ENCODE assay signal across 23 cellular contexts in the genomic region with DNA sequence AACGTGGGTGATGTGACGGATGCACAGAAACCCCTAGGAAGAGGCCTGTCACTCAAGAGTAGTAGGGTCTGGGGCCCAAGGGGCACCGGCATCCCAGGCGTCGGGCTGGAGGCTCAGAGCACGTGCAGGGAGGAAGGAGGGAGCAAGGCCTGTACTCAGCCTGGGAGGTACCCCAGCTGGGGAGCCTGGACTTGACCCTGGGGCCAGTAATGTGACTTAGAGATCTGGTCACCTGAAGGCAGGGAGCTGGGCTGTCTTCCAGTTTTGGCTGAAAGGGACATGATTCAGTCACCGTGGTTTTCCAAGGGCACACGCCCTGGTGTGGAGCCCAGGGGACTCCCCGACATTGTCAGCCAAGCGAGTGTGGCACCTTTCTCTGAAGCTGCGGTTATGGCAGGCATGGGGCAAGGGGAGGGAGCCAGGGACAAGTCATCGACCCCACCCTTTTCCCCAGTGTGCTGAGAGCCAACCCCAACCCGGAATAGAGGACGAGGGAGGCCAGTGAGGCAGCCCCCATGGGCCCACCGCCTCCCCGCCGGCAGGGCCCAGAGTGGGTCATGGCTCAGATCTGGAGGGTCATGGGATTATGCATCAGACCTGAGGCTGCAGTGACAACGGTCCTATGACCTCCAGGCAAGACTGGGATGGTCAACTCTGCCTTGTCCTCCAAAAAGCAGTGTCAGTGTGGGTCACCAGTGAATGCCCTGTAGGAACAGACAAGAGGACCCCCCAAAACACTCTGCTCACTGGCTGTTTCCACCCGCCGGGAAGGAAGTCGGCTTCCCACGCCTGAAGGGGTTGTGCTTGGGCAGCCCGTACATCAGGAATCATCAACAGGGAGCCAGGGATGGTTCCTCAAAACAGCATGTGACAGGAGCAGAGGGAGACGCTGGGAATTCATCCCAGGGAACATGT. TPM values are rescaled to one million over a fixed set of nuclear protein-coding genes. Genes with fewer than 3 reads are reported as not detected.
A peak's percentile ranks its signal among the peaks of the same experiment; 100 is the strongest.
DNase-seq lines count a peak whose midpoint lies in the region; ATAC-seq, FAIRE-seq and TF ChIP-seq lines count a peak whose summit lies in the region.
"Had no signal": no experiment of that assay in that cellular context is flagged by ENCODE, and none has a peak within 500 bp of the region (broad histone marks: within the 10 kb centered on the region; RNA-seq: fewer than 3 reads in every experiment).

No MANE protein-coding gene starts in this region.

- no peak overlapping the region for H2BK20ac ChIP-seq in H1 (ENCODE audit: low read length)

- H3K36me3 Mint-ChIP-seq in progenitor cell of endocrine pancreas (ENCODE audit: insufficient read depth) = peaks cover 36% of the 10 kb centered on the region
- H3K36me3 Mint-ChIP-seq in HFFc6 (ENCODE audit: low read depth) = peaks cover 67% of the 10 kb centered on the region

- no peak overlapping the region for H3K4me3 ChIP-seq in H1 (ENCODE audit: extremely low read depth in 1 of 4, insufficient read depth in 2 of 4, low read depth in 3 of 4, low read length in 4 of 4)
- H3K4me3 ChIP-seq: GM23338, mucosa of descending colon, tibial nerve had no signal

- no peaks in the 10 kb centered on the region for H3K4me1 Mint-ChIP-seq in progenitor cell of endocrine pancreas (ENCODE audit: low read depth)
- H3K4me1 Mint-ChIP-seq in HFFc6 (ENCODE audit: low read depth) = no peaks in the 10 kb centered on the region
- H3K4me1 Mint-ChIP-seq: activated CD4-positive, alpha-beta T cell treated with anti-CD3 and anti-CD28 coated beads for 36 hours; B cell; stimulated activated naive B cell treated with anti-CD40 and anti-IgM and Interleukin-4, amounts not matched to agents 10 μg/mL and 1 μg/mL and 100 μg/mL, for 72 hours had no signal

- no peak overlapping the region for H3K56ac ChIP-seq in H1 (replicated peaks; ENCODE audit: insufficient read length, low read depth, low read length)

- no peak overlapping the region for H2BK120ac ChIP-seq in H1 (replicated peaks; ENCODE audit: low read depth, low read length)

- H4K8ac ChIP-seq in H1 (ENCODE audit: extremely low read depth, insufficient read depth, low read length) = peak overlapping the region; percentile 51; the same call in 1 of the 2 replicates

- no peak overlapping the region for H3K27ac ChIP-seq in H1 (ENCODE audit: low read depth, low read length)
- H3K27ac ChIP-seq: tibial nerve had no signal

- H3K4me2 ChIP-seq in H1 (ENCODE audit: insufficient read depth in 1 of 2, low read depth in 2 of 2, low read length in 2 of 2) = no peak overlapping the region
- H3K4me2 ChIP-seq: GM23338 had no signal

- H4K20me1 ChIP-seq in H1 (replicated peaks in 1 of 2; ENCODE audit: control insufficient read depth in 1 of 2, insufficient read depth in 2 of 2, low read length in 2 of 2) = no peaks in the 10 kb centered on the region

- H4K91ac ChIP-seq in H1 (replicated peaks; ENCODE audit: insufficient read length, low read length) = no peak overlapping the region

- no peak overlapping the region for H2BK12ac ChIP-seq in H1 (ENCODE audit: low read depth, low read length)

- peak; percentile 26 for DNase-seq in activated CD4-positive, CD25-positive, alpha-beta regulatory T cell treated with anti-CD3 and anti-CD28 coated beads, Interleukin-2, amount 50 U/mL, for 72 hours
- DNase-seq in M059J (ENCODE audit: low read depth) (peak; percentile 60), H1 (ENCODE audit: low read depth in 1 of 2, low spot score in 2 of 2) (no peak), progenitor cell of endocrine pancreas (ENCODE audit: low spot score, unreplicated experiment) (peak; percentile 6), HFFc6 (no peak), NCI-H1092 treated with DMSO at 0.1 percent for 48 hours (lab: John Stamatoyannopoulos, UW) (no peak), SIG-M5 (lab: John Stamatoyannopoulos, UW) (no peak)
- DNase-seq: 8988T; activated CD4-positive, alpha-beta T cell treated with anti-CD3 and anti-CD28 coated beads for 36 hours; activated naive CD4-positive, alpha-beta T cell treated with Interleukin-2 at 50 U/mL for 16 hours; EL; glutamatergic neuron; NCI-H1417 treated with DMSO at 0.1 percent for 48 hours; NCI-H2171 treated with DMSO at 0.1 percent for 48 hours; occipital lobe; stimulated activated naive B cell treated with anti-CD40 and anti-IgM and Interleukin-4, amounts not matched to agents 10 μg/mL and 1 μg/mL and 100 μg/mL, for 72 hours had no signal

- H2AK5ac ChIP-seq in H1 (ENCODE audit: low read depth, low read length) = no peak overlapping the region

- peaks cover 16% of the 10 kb centered on the region for H3K9me3 Mint-ChIP-seq in progenitor cell of endocrine pancreas (ENCODE audit: low read depth)
- H3K9me3 Mint-ChIP-seq in HFFc6 = peaks cover 16% of the 10 kb centered on the region

- H3K23ac ChIP-seq in H1 (ENCODE audit: insufficient read length) = no peak overlapping the region

- no peak for TF ChIP-seq CTCF in H1 (IDR thresholded peaks at IDR 0.05; ENCODE audit: control extremely low read depth in 1 of 3, insufficient read depth in 1 of 3, low read depth in 1 of 3, low read length in 3 of 3)
- TF ChIP-seq CTCF in progenitor cell of endocrine pancreas (IDR thresholded peaks at IDR 0.05; ENCODE audit: unreplicated experiment) = no peak
- no peak for TF ChIP-seq CTCF in HFFc6 (IDR thresholded peaks at IDR 0.05)

- no peak for TF ChIP-seq POLR2A in H1 (IDR thresholded peaks at IDR 0.05; ENCODE audit: control extremely low read depth in 1 of 2, low read depth in 2 of 2, low read length in 2 of 2)

- 86% methylated on average over 23 of the region's 24 CpGs; no CpG with 5 or more reads in 1 of the 2 experiments for WGBS in H1 (ENCODE audit: extremely low coverage in 1 of 2, insufficient coverage in 1 of 2, insufficient read length in 1 of 2, insufficient replicate concordance in 2 of 2, low coverage in 1 of 2, low lambda C conversion rate in 2 of 2, missing lambda C conversion rate in 1 of 2), 2 experiments

- no peak for FAIRE-seq in H1 (lab: Jason Lieb, UNC)
- FAIRE-seq: astrocyte had no signal

- no peaks in the 10 kb centered on the region for H3K27me3 Mint-ChIP-seq in progenitor cell of endocrine pancreas
- H3K27me3 Mint-ChIP-seq in HFFc6 (ENCODE audit: insufficient read depth) = no peaks in the 10 kb centered on the region; the same call in 1 of the 2 replicates
- H3K27me3 Mint-ChIP-seq: activated CD4-positive, alpha-beta T cell treated with anti-CD3 and anti-CD28 coated beads for 36 hours; B cell; stimulated activated naive B cell treated with anti-CD40 and anti-IgM and Interleukin-4, amounts not matched to agents 10 μg/mL and 1 μg/mL and 100 μg/mL, for 72 hours had no signal

- H3K27me3 ChIP-seq in H1 (replicated peaks in 1 of 4; ENCODE audit: control insufficient read depth in 3 of 4, extremely low read depth in 1 of 4, insufficient read depth in 3 of 4, low read length in 3 of 4) = no peaks in the 10 kb centered on the region; a peak in 1 of 7 replicates
- H3K27me3 ChIP-seq: tibial nerve had no signal

- H2BK15ac ChIP-seq in H1 (ENCODE audit: low read length) = no peak overlapping the region

- no peaks in the 10 kb centered on the region for H3K23me2 ChIP-seq in H1 (ENCODE audit: low read depth, low read length)

- no peak overlapping the region for H3K14ac ChIP-seq in H1 (ENCODE audit: insufficient read length)

- no peak overlapping the region for H2BK5ac ChIP-seq in H1 (ENCODE audit: low read depth, low read length)

- H3K4ac ChIP-seq in H1 (replicated peaks; ENCODE audit: insufficient read length, low read depth, low read length) = no peak overlapping the region

- H3K4me3 Mint-ChIP-seq in progenitor cell of endocrine pancreas (ENCODE audit: low read depth) = no peak overlapping the region
- H3K4me3 Mint-ChIP-seq in HFFc6 = no peak overlapping the region
- H3K4me3 Mint-ChIP-seq: activated CD4-positive, alpha-beta T cell treated with anti-CD3 and anti-CD28 coated beads for 36 hours; B cell; GM23338; stimulated activated naive B cell treated with anti-CD40 and anti-IgM and Interleukin-4, amounts not matched to agents 10 μg/mL and 1 μg/mL and 100 μg/mL, for 72 hours had no signal

- H3K36me3 ChIP-seq in H1 (ENCODE audit: control insufficient read depth in 2 of 4, insufficient read depth in 4 of 4, low read length in 3 of 4) = peaks cover 0 to 5% (median under 1%) of the 10 kb centered on the region in 4 experiments; a peak in 1 of 8 replicates

- TF ChIP-seq EP300 in H1 (IDR thresholded peaks at IDR 0.05; ENCODE audit: borderline replicate concordance in 1 of 2, low read depth in 2 of 2, low read length in 2 of 2) = no peak

- CTCF ChIA-PET in H1 (lab: Charles Lee; ENCODE audit: partially characterized antibody) = interaction anchor here (0.7 to 1.7 kb wide), 4 partner anchors 21 to 378 kb away, joined by 3 to 4 read pairs (median 3); no protein-coding TSS in a partner anchor

- no peak for TF ChIP-seq RAD21 in H1 (IDR thresholded peaks at IDR 0.05 in 1 of 2, conservative IDR thresholded peaks at IDR 0.05 in 1 of 2; ENCODE audit: low read depth in 2 of 2, low read length in 2 of 2)

- H4K5ac ChIP-seq in H1 (ENCODE audit: insufficient read length, low read depth, low read length) = no peak overlapping the region

- H2AFZ ChIP-seq in H1 (ENCODE audit: low read length) = no peak overlapping the region
- H2AFZ ChIP-seq: GM23338 had no signal

- no peak for ATAC-seq in activated CD4-positive, CD25-positive, alpha-beta regulatory T cell treated with anti-CD3 and anti-CD28 coated beads, Interleukin-2, amount 50 U/mL, for 24 hours
- ATAC-seq: activated CD4-positive, alpha-beta T cell treated with anti-CD3 and anti-CD28 coated beads for 36 hours; GM23338; mucosa of descending colon; stimulated activated naive B cell treated with anti-CD40 and anti-IgM and Interleukin-4, amounts not matched to agents 10 μg/mL and 1 μg/mL and 100 μg/mL, for 72 hours had no signal

- POLR2A ChIA-PET in H1 (lab: Charles Lee; ENCODE audit: partially characterized antibody) = interaction anchor here (1.3 kb wide), 1 partner anchor 26 kb away, joined by 3 read pairs; no protein-coding TSS in a partner anchor

- H3K27ac Mint-ChIP-seq in progenitor cell of endocrine pancreas = no peak overlapping the region
- no peak overlapping the region for H3K27ac Mint-ChIP-seq in HFFc6
- H3K27ac Mint-ChIP-seq: activated CD4-positive, alpha-beta T cell treated with anti-CD3 and anti-CD28 coated beads for 36 hours; B cell; GM23338; stimulated activated naive B cell treated with anti-CD40 and anti-IgM and Interleukin-4, amounts not matched to agents 10 μg/mL and 1 μg/mL and 100 μg/mL, for 72 hours had no signal

- H3K18ac ChIP-seq in H1 (ENCODE audit: extremely low read depth, low read length) = no peak overlapping the region

- no peak overlapping the region for H3K9ac ChIP-seq in H1 (replicated peaks in 1 of 4; ENCODE audit: extremely low read depth in 1 of 4, low read depth in 3 of 4, low read length in 3 of 4)

- no peaks in the 10 kb centered on the region for H3K79me2 ChIP-seq in H1 (ENCODE audit: control insufficient read depth in 1 of 2, insufficient read depth in 2 of 2, low read length in 2 of 2)

- H3K9me3 ChIP-seq in H1 (ENCODE audit: insufficient read depth in 2 of 2, low read depth in 1 of 2, low read length in 1 of 2) = peaks cover 5 to 6% of the 10 kb centered on the region in 2 experiments

- H3K4me1 ChIP-seq in H1 (replicated peaks in 1 of 4; ENCODE audit: control insufficient read depth in 3 of 4, insufficient read depth in 4 of 4, low read length in 3 of 4) = no peaks in the 10 kb centered on the region
- H3K4me1 ChIP-seq: Caco-2, tibial nerve had no signal

- H3K79me1 ChIP-seq in H1 (ENCODE audit: low read depth, low read length) = no peaks in the 10 kb centered on the region

RNA-seq across cellular contexts. Expression of gene MEAK7, which starts 41.9 kb away (rescaled TPM):
- 24.4 and 37.5 TPM in 2 replicates for total RNA-seq in M059J (2014; rRNA removed; shearing (Covaris generic))
- 19.0 and 19.6 TPM in 2 replicates for total RNA-seq in H1 (2021; fragmentation: NEBNext Ultra II Directional; extraction: Animal tissue kit (Norgen Biotek cat#: 25700))
- polyA plus RNA-seq in H1 (2011; rRNA removed) = 9.6 and 13.6 TPM in 2 replicates
- polyA plus RNA-seq in H1 (2011; cell fraction: cytosol; rRNA removed) = 14.1 TPM
- 14.5 TPM for polyA plus RNA-seq in H1 (2011; cell fraction: nucleus; rRNA removed)
- polyA plus RNA-seq in H1 (2012, experiment 1 of 2) = 12.3 to 15.0 TPM (median 12.8 TPM) in 4 replicates
- polyA plus RNA-seq in H1 (2012, experiment 2 of 2) = 6.5 TPM
- polyA plus RNA-seq in H1 (2013, experiment 1 of 2) = 6.0 TPM
- 5.3 TPM for polyA plus RNA-seq in H1 (2013, experiment 2 of 2)
- 15.7 and 18.2 TPM in 2 replicates for polyA minus RNA-seq in H1 (2011; rRNA and poly(A)+ RNA removed)
- 18.6 TPM for polyA minus RNA-seq in H1 (2011; cell fraction: cytosol; rRNA and poly(A)+ RNA removed)
- polyA minus RNA-seq in H1 (2011; cell fraction: nucleus; rRNA and poly(A)+ RNA removed) = 16.5 TPM
- 32.3 and 32.7 TPM in 2 replicates for total RNA-seq in progenitor cell of endocrine pancreas
- 10 to 100 TPM; 45.6 to 57.3 (median 50.8) TPM for total RNA-seq in HFFc6 (2021; fragmentation: NEBNext Ultra II Directional; extraction: Animal tissue kit (Norgen Biotek cat#: 25700))

Comparison
In these comparisons a context has a peak if more than half of its experiments do, and no peak if none do; other contexts are left out.
1. DNase-seq: peak in activated CD4-positive, CD25-positive, alpha-beta regulatory T cell treated with anti-CD3 and anti-CD28 coated beads, Interleukin-2, amount 50 U/mL, for 72 hours (single experiment), M059J (single experiment) and progenitor cell of endocrine pancreas (single experiment); none in H1 (0 of 2), HFFc6 (single experiment), NCI-H1092 treated with DMSO at 0.1 percent for 48 hours (single experiment) and SIG-M5 (single experiment).